1 cellular context compared by ENCODE assay signal in the genomic region with DNA sequence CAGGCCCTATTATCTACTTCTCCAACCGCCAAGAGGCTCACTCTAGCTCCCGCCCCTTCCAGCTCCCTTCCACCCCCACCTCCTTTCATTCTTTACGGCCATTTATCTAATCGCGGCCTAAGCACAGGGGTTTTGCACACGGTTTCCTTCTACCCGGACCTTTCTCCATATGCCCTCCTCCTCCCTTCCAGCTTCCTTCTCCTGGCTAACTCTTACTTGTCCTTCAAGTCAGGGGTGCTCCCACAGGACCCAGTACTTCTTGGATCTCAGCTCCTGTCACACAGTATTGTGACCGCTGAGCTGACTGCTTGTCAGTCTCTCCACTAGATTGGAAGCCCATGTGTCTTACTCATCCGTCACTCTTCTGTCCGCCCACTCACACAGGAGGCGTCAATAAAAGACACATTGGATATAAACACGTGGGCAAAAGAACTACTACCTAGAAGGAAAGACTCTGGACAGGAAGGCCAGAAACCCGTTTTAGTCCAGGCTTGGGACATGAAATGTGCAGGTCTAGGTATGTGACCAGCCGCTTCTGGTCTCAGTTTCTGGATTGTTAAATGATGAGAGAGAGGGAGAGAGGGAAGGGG.
TF ChIP-seq lines count a peak whose summit lies in the region.

No MANE protein-coding gene starts in this region.

TF ChIP-seq in K562, 482 proteins besides CTCF, POLR2A, EP300 and RAD21 (continued from another document and continues in another):
- TF ChIP-seq MGA (IDR thresholded peaks at IDR 0.05) (peak; percentile 97), BRF1 (IDR thresholded peaks at IDR 0.05; ENCODE audit: borderline replicate concordance, extremely low read depth, insufficient read length) (no peak), SMAD3 (CRISPR knock-in tag; conservative IDR thresholded peaks at IDR 0.05) (0 out of 2 replicates have a peak, but pooled peaks have one; percentile 14), RBFOX2 (IDR thresholded peaks at IDR 0.05; ENCODE audit: low read depth, low read length) (no peak), RBM39 (optimal IDR thresholded peaks at IDR 0.05; ENCODE audit: low read depth, low read length) (no peak), HDAC3 (IDR thresholded peaks at IDR 0.05; ENCODE audit: borderline replicate concordance, partially characterized antibody) (peak; percentile 55), SUPT5H (IDR thresholded peaks at IDR 0.05) (peak; percentile 34; the same call in 1 of the 2 replicates), MEIS2 (IDR thresholded peaks at IDR 0.05; ENCODE audit: partially characterized antibody) (peak; percentile 96), SMAD2 (IDR thresholded peaks at IDR 0.05; ENCODE audit: low read depth, low read length) (no peak), KDM4B (IDR thresholded peaks at IDR 0.05; ENCODE audit: borderline replicate concordance in 2 of 2, low read depth in 1 of 2) (no peak), ZNF586 (CRISPR knock-in tag; conservative IDR thresholded peaks at IDR 0.05) (no peak), PTTG1 (tag; IDR thresholded peaks at IDR 0.05; ENCODE audit: low read depth) (no peak), ARID3A (IDR thresholded peaks at IDR 0.05; ENCODE audit: borderline replicate concordance, low read depth, low read length) (peak; percentile 8; the same call in 1 of the 2 replicates), PTRF (tag; IDR thresholded peaks at IDR 0.05) (no peak), BACH1 (tag; IDR thresholded peaks at IDR 0.05) (no peak), ZNF592 (IDR thresholded peaks at IDR 0.05) (peak; percentile 82), DNMT1 (IDR thresholded peaks at IDR 0.05) (0 out of 2 replicates have a peak, but pooled peaks have one; percentile 71), SMARCA4 (IDR thresholded peaks at IDR 0.05) (peak; percentile 74; the same call in 1 of the 2 replicates), HDAC8 (tag; IDR thresholded peaks at IDR 0.05) (no peak), NCOA4 (IDR thresholded peaks at IDR 0.05; ENCODE audit: partially characterized antibody) (no peak), NCOR1 (IDR thresholded peaks at IDR 0.05) (peak; percentile 37; the same call in 1 of the 2 replicates), ZBTB8A (IDR thresholded peaks at IDR 0.05; ENCODE audit: partially characterized antibody) (no peak), RBM15 (IDR thresholded peaks at IDR 0.05; ENCODE audit: insufficient read depth, low read length) (no peak), TRIM24 (IDR thresholded peaks at IDR 0.05) (peak; percentile 27 to 62; a peak in 3 of 4 replicates), PURB (CRISPR knock-in tag; IDR thresholded peaks at IDR 0.05; ENCODE audit: low read depth) (no peak), ZNF3 (CRISPR knock-in tag; IDR thresholded peaks at IDR 0.05) (no peak), EHMT2 (IDR thresholded peaks at IDR 0.05) (no peak; the same call in 1 of the 2 replicates), PHF21A (IDR thresholded peaks at IDR 0.05; ENCODE audit: borderline replicate concordance, low read depth) (no peak), ZNF551 (CRISPR knock-in tag; IDR thresholded peaks at IDR 0.05) (no peak), ZSCAN32 (CRISPR knock-in tag; IDR thresholded peaks at IDR 0.05) (no peak)
- TF ChIP-seq, protein P1, sequence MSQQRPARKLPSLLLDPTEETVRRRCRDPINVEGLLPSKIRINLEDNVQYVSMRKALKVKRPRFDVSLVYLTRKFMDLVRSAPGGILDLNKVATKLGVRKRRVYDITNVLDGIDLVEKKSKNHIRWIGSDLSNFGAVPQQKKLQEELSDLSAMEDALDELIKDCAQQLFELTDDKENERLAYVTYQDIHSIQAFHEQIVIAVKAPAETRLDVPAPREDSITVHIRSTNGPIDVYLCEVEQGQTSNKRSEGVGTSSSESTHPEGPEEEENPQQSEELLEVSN (IDR thresholded peaks at IDR 0.05; ENCODE audit: borderline replicate concordance in 1 of 2, extremely low read depth in 1 of 2, insufficient read depth in 1 of 2, insufficient read length in 1 of 2, low read depth in 1 of 2, low read length in 1 of 2, poor library complexity in 1 of 2, severe bottlenecking in 1 of 2) = peak; percentile 18 to 65
- TF ChIP-seq, protein P2, sequence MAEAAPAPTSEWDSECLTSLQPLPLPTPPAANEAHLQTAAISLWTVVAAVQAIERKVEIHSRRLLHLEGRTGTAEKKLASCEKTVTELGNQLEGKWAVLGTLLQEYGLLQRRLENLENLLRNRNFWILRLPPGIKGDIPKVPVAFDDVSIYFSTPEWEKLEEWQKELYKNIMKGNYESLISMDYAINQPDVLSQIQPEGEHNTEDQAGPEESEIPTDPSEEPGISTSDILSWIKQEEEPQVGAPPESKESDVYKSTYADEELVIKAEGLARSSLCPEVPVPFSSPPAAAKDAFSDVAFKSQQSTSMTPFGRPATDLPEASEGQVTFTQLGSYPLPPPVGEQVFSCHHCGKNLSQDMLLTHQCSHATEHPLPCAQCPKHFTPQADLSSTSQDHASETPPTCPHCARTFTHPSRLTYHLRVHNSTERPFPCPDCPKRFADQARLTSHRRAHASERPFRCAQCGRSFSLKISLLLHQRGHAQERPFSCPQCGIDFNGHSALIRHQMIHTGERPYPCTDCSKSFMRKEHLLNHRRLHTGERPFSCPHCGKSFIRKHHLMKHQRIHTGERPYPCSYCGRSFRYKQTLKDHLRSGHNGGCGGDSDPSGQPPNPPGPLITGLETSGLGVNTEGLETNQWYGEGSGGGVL (CRISPR knock-in tag; IDR thresholded peaks at IDR 0.05) = no peak
- TF ChIP-seq, protein P3, sequence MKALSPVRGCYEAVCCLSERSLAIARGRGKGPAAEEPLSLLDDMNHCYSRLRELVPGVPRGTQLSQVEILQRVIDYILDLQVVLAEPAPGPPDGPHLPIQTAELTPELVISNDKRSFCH (CRISPR knock-in tag; IDR thresholded peaks at IDR 0.05) = no peak
- TF ChIP-seq, protein P3 (tag; IDR thresholded peaks at IDR 0.05) = peak; percentile 85; the same call in 1 of the 2 replicates
- TF ChIP-seq, protein P4, sequence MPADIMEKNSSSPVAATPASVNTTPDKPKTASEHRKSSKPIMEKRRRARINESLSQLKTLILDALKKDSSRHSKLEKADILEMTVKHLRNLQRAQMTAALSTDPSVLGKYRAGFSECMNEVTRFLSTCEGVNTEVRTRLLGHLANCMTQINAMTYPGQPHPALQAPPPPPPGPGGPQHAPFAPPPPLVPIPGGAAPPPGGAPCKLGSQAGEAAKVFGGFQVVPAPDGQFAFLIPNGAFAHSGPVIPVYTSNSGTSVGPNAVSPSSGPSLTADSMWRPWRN (IDR thresholded peaks at IDR 0.05; ENCODE audit: low read depth) = no peak
